8 cellular contexts compared by ENCODE assay signal in genomic region chr2:172704072-172704936, GRCh38. TPM values are rescaled to one million over a fixed set of nuclear protein-coding genes. Genes with fewer than 3 reads are reported as not detected.
DNase-seq lines count a peak whose midpoint lies in the region; ATAC-seq and TF ChIP-seq lines count a peak whose summit lies in the region.

No MANE protein-coding gene starts in this region.

- H3F3A ChIP-seq in GM23338 (replicated peaks; ENCODE audit: low read depth) (no peaks in the 10 kb centered on the region), OCI-LY1 (ENCODE audit: insufficient read depth, low read length) (no peaks in the 10 kb centered on the region)

- H3K79me2 ChIP-seq in GM23338 (replicated peaks; ENCODE audit: insufficient read depth) (no peaks in the 10 kb centered on the region), OCI-LY1 (ENCODE audit: insufficient read depth, low read length) (no peaks in the 10 kb centered on the region)

- H3K4me2 ChIP-seq in GM23338, result no peak overlapping the region
- H3K4me2 ChIP-seq in OCI-LY1 (ENCODE audit: low read length), result no peak overlapping the region

- H3K4me1 ChIP-seq in GM23338 (ENCODE audit: insufficient read depth) (no peaks in the 10 kb centered on the region), OCI-LY1 (ENCODE audit: insufficient read depth, low read length, severe bottlenecking) (peaks cover 2% of the 10 kb centered on the region)

- peaks cover 10% of the 10 kb centered on the region; the same call in 2 of the 3 replicates for H3K36me3 Mint-ChIP-seq in GM23338 (ENCODE audit: low read depth)

- DNase-seq in AG08396 (ENCODE audit: low spot score) (peak; percentile 38), GM23338 (ENCODE audit: low spot score) (peak; percentile 79), fibroblast of mammary gland (ENCODE audit: low read depth) (peak; percentile 59), stromal cell of bone marrow (ENCODE audit: low read depth) (peak; percentile 22), lower leg skin (ENCODE audit: low spot score in 2 of 2) (no peak)

- H3K4me3 Mint-ChIP-seq in GM23338, result no peak overlapping the region

- peak; percentile 61 to 72 for TF ChIP-seq CTCF in GM23338 (conservative IDR thresholded peaks at IDR 0.05; ENCODE audit: low read depth in 2 of 2)
- peak; percentile 69 for TF ChIP-seq CTCF in OCI-LY1 (IDR thresholded peaks at IDR 0.05; ENCODE audit: low read length)
- TF ChIP-seq CTCF in fibroblast of mammary gland (conservative IDR thresholded peaks at IDR 0.05; ENCODE audit: control insufficient read depth, insufficient read depth, low read depth, low read length), result peak; percentile 60
- TF ChIP-seq CTCF in lower leg skin (IDR thresholded peaks at IDR 0.05), result no peak

- H3K9me2 ChIP-seq in GM23338 (ENCODE audit: insufficient read depth) (no peaks in the 10 kb centered on the region), OCI-LY1 (ENCODE audit: low read depth, low read length) (no peaks in the 10 kb centered on the region)

- H3K27ac Mint-ChIP-seq in GM23338, result no peak overlapping the region

- no peaks in the 10 kb centered on the region for H4K20me1 ChIP-seq in GM23338 (replicated peaks; ENCODE audit: insufficient read depth)
- no peaks in the 10 kb centered on the region for H4K20me1 ChIP-seq in OCI-LY1 (ENCODE audit: insufficient read depth, low read length)

- 70 to 75% methylated on average over 11 of the region's 11 CpGs for WGBS in lower leg skin, 2 donors

- H2AFZ ChIP-seq in GM23338, result no peak overlapping the region
- H2AFZ ChIP-seq in OCI-LY1 (ENCODE audit: low read length), result no peak overlapping the region

- H3K9me3 ChIP-seq in OCI-LY1 (ENCODE audit: low read length), result no peaks in the 10 kb centered on the region

- H3K27me3 ChIP-seq in GM23338 (ENCODE audit: insufficient read depth) (no peaks in the 10 kb centered on the region), OCI-LY1 (ENCODE audit: insufficient read depth, low read length) (no peaks in the 10 kb centered on the region)

- peaks cover 15% of the 10 kb centered on the region for H3K9me3 Mint-ChIP-seq in GM23338

- no peak overlapping the region for H3K27ac ChIP-seq in GM23338 (ENCODE audit: low read depth)
- no peak overlapping the region for H3K27ac ChIP-seq in OCI-LY1 (ENCODE audit: low read depth, low read length, poor library complexity, severe bottlenecking)

- H3K4me3 ChIP-seq in GM23338, result no peak overlapping the region
- no peak overlapping the region for H3K4me3 ChIP-seq in OCI-LY1 (ENCODE audit: low read depth, low read length, poor library complexity, severe bottlenecking)
- H3K4me3 ChIP-seq in fibroblast of mammary gland (ENCODE audit: control insufficient read depth, low read depth, low read length), result no peak overlapping the region
- no peak overlapping the region for H3K4me3 ChIP-seq in lower leg skin (ENCODE audit: low read depth, poor library complexity, severe bottlenecking)

- no peaks in the 10 kb centered on the region for H3K4me1 Mint-ChIP-seq in GM23338

- no peak overlapping the region for H3K9ac ChIP-seq in OCI-LY1 (ENCODE audit: low read length)

- ATAC-seq in GM23338 (peak; percentile 98), HG03432 (IDR thresholded peaks at IDR 0.05; ENCODE audit: unreplicated experiment) (no peak), GM18520 (IDR thresholded peaks at IDR 0.05; ENCODE audit: unreplicated experiment) (no peak)

- intact Hi-C loops in lower leg skin (cut with DNase I; ENCODE audit: low total_unique reads), result no loop called here

- H3K36me3 ChIP-seq in GM23338 (ENCODE audit: insufficient read depth), result no peaks in the 10 kb centered on the region; the same call in 1 of the 2 replicates
- H3K36me3 ChIP-seq in OCI-LY1 (ENCODE audit: insufficient read depth, low read length), result no peaks in the 10 kb centered on the region; the same call in 1 of the 2 replicates

- no peak for TF ChIP-seq POLR2A in lower leg skin (IDR thresholded peaks at IDR 0.05)

- peaks cover 2% of the 10 kb centered on the region for H3K27me3 Mint-ChIP-seq in GM23338 (ENCODE audit: insufficient read depth, low read depth, poor library complexity)

TF ChIP-seq in GM23338, 12 proteins besides CTCF, POLR2A, EP300 and RAD21:
- TF ChIP-seq STAT1 (IDR thresholded peaks at IDR 0.05; ENCODE audit: unreplicated experiment), result no peak

RNA-seq across cellular contexts. Expression of gene RAPGEF4, which starts 31.3 kb away (rescaled TPM):
- total RNA-seq in GM23338 (2014; rRNA removed; shearing (Covaris generic)), result 1.9 and 4.7 TPM in 2 replicates
- 0.80 and 1.7 TPM in 2 replicates for polyA plus RNA-seq in GM23338 (2016; fragmentation: Nextera tagmentation; extraction: Ambion mirVana)
- total RNA-seq in lower leg skin, result 10 to 100 TPM; 15.5 to 25.8 (median 25.0) TPM

Comparison
In these comparisons a context has a peak if more than half of its experiments do, and no peak if none do; other contexts are left out.
1. DNase-seq: peak in AG08396 (single experiment), GM23338 (single experiment), fibroblast of mammary gland (single experiment) and stromal cell of bone marrow (single experiment); none in lower leg skin (0 of 2).
2. CTCF ChIP-seq: peak in GM23338 (2 of 2), OCI-LY1 (single experiment) and fibroblast of mammary gland (single experiment); none in lower leg skin (0 of 3).